ENCODE assay signal across 33 cellular contexts in genomic region chr16:10833271-10833670, GRCh38. TPM values are rescaled to one million over a fixed set of nuclear protein-coding genes. Genes with fewer than 3 reads are reported as not detected.
"Had no signal": no experiment of that assay in that cellular context is flagged by ENCODE, and none has a peak within 500 bp of the region (broad histone marks: within the 10 kb centered on the region; RNA-seq: fewer than 3 reads in every experiment).

No MANE protein-coding gene starts in this region.

- H3K27ac Mint-ChIP-seq: activated CD4-positive, alpha-beta memory T cell treated with anti-CD3 and anti-CD28 coated beads for 36 hours; activated CD8-positive, alpha-beta memory T cell treated with anti-CD3 and anti-CD28 coated beads, Interleukin-2, amount 10 ng/mL, durations not matched to agents 7 days and 5 days; activated naive CD4-positive, alpha-beta T cell treated with anti-CD3 and anti-CD28 coated beads for 36 hours; activated naive CD4-positive, alpha-beta T cell treated with anti-CD3 and anti-CD28 coated beads, Interleukin-2, amount 50 U/mL, for 72 hours; activated T-cell treated with anti-CD3 and anti-CD28 coated beads, Interleukin-2, amount 50 U/mL, for 72 hours; activated T-helper 17 cell treated with anti-CD3 and anti-CD28 coated beads, Interleukin-2, amount 50 U/mL, for 72 hours; T-cell; T-helper 17 cell had no signal

- H3K9me3 Mint-ChIP-seq: activated B cell treated with CpG ODN at 0.5 μM for 24 hours; activated naive CD4-positive, alpha-beta T cell treated with anti-CD3 and anti-CD28 coated beads for 36 hours; activated T-cell treated with anti-CD3 and anti-CD28 coated beads, Interleukin-2, amount 50 U/mL, for 72 hours; activated T-helper 17 cell treated with anti-CD3 and anti-CD28 coated beads, Interleukin-2, amount 50 U/mL, for 72 hours; T-cell had no signal

- H3K4me3 Mint-ChIP-seq: activated B cell treated with CpG ODN at 0.5 μM for 24 hours; activated CD4-positive, alpha-beta memory T cell treated with anti-CD3 and anti-CD28 coated beads for 36 hours; activated CD8-positive, alpha-beta memory T cell treated with anti-CD3 and anti-CD28 coated beads, Interleukin-2, amount 10 ng/mL, durations not matched to agents 7 days and 5 days; activated naive CD4-positive, alpha-beta T cell treated with anti-CD3 and anti-CD28 coated beads for 36 hours; activated T-cell treated with anti-CD3 and anti-CD28 coated beads, Interleukin-2, amount 50 U/mL, for 72 hours; activated T-helper 17 cell treated with anti-CD3 and anti-CD28 coated beads, Interleukin-2, amount 50 U/mL, for 72 hours; T-cell; T-helper 17 cell had no signal

- H3K4me1 Mint-ChIP-seq: activated T-helper 17 cell treated with anti-CD3 and anti-CD28 coated beads, Interleukin-2, amount 50 U/mL, for 72 hours; T-cell had no signal

- ATAC-seq: activated CD8-positive, alpha-beta memory T cell treated with anti-CD3 and anti-CD28 coated beads, Interleukin-2, amount 10 ng/mL, durations not matched to agents 7 days and 5 days; activated naive CD4-positive, alpha-beta T cell treated with anti-CD3 and anti-CD28 coated beads, Interleukin-2, amount 50 U/mL, for 72 hours; activated T-cell treated with anti-CD3 and anti-CD28 coated beads, Interleukin-2, amount 50 U/mL, for 72 hours; activated T-helper 17 cell treated with anti-CD3 and anti-CD28 coated beads, Interleukin-2, amount 50 U/mL, for 72 hours; body of pancreas; Right ventricle myocardium inferior; SK-N-SH treated with all-trans-retinoic acid at 6 μM for 48 hours; T-cell; T-helper 17 cell had no signal

- FAIRE-seq: astrocyte, RCC 7860 had no signal

- DNase-seq: activated B cell treated with CpG ODN at 0.5 μM for 24 hours; activated CD4-positive, alpha-beta memory T cell treated with anti-CD3 and anti-CD28 coated beads for 36 hours; activated CD4-positive, alpha-beta T cell treated with anti-CD3 and anti-CD28 coated beads for 4 hours; activated CD4-positive, alpha-beta T cell treated with anti-CD3 and anti-CD28 coated beads, Interleukin-2, amount 50 U/mL, for 1 hour; activated CD4-positive, CD25-positive, alpha-beta regulatory T cell treated with anti-CD3 and anti-CD28 coated beads, Interleukin-2, amount 50 U/mL, for 72 hours; activated CD8-positive, alpha-beta memory T cell treated with anti-CD3 and anti-CD28 coated beads for 24 hours; activated CD8-positive, alpha-beta memory T cell treated with anti-CD3 and anti-CD28 coated beads, Interleukin-2, amount 10 ng/mL, durations not matched to agents 7 days and 5 days; activated CD8-positive, alpha-beta memory T cell treated with anti-CD3 and anti-CD28 coated beads, Interleukin-2, amount 50 U/mL, for 48 hours; activated gamma-delta T cell treated with Interleukin-2 at 50 U/mL for 16 hours; activated naive CD4-positive, alpha-beta T cell treated with anti-CD3 and anti-CD28 coated beads for 36 hours; activated T-cell treated with anti-CD3 and anti-CD28 coated beads, Interleukin-2, amount 50 U/mL, for 72 hours; adrenal gland; body of pancreas; MM.1S; MV-4-11; NCI-H1092; NCI-H1436 treated with DMSO at 0.1 percent for 48 hours; NCI-H1694 treated with DMSO at 0.1 percent for 48 hours; NCI-H2029; NCI-H345; NCI-H524 treated with DMSO at 0.1 percent for 48 hours; PC-9; SIG-M5; T-cell; T-helper 17 cell had no signal

- H3K27me3 Mint-ChIP-seq: activated B cell treated with CpG ODN at 0.5 μM for 24 hours had no signal

- H3K36me3 Mint-ChIP-seq: activated CD4-positive, alpha-beta memory T cell treated with anti-CD3 and anti-CD28 coated beads for 36 hours; T-cell had no signal

RNA-seq across cellular contexts. Expression of gene TVP23A, which starts 14.7 kb away (rescaled TPM):
- total RNA-seq: activated CD4-positive, alpha-beta memory T cell treated with anti-CD3 and anti-CD28 coated beads for 36 hours; activated CD8-positive, alpha-beta memory T cell treated with anti-CD3 and anti-CD28 coated beads, Interleukin-2, amount 10 ng/mL, durations not matched to agents 7 days and 5 days; activated naive CD4-positive, alpha-beta T cell treated with anti-CD3 and anti-CD28 coated beads for 36 hours; activated naive CD4-positive, alpha-beta T cell treated with anti-CD3 and anti-CD28 coated beads, Interleukin-2, amount 50 U/mL, for 72 hours; body of pancreas; LHCN-M2; NCI-H460; PC-9; T-helper 17 cell had no signal

RNA-seq across cellular contexts. Expression of gene CIITA, which starts 43.7 kb away (rescaled TPM):
- total RNA-seq: astrocyte, NCI-H460 had no signal
